12 cellular contexts compared by ENCODE assay signal in genomic region chr10:118827466-118828155, GRCh38.
DNase-seq lines count a peak whose midpoint lies in the region; ATAC-seq and TF ChIP-seq lines count a peak whose summit lies in the region.
"Had no signal": no experiment of that assay in that cellular context is flagged by ENCODE, and none has a peak within 500 bp of the region (broad histone marks: within the 10 kb centered on the region; RNA-seq: fewer than 3 reads in every experiment).

No MANE protein-coding gene starts in this region.

- H3K36me3 Mint-ChIP-seq in activated CD4-positive, alpha-beta memory T cell treated with anti-CD3 and anti-CD28 coated beads for 36 hours: no peaks in the 10 kb centered on the region
- no peaks in the 10 kb centered on the region for H3K36me3 Mint-ChIP-seq in activated CD4-positive, alpha-beta memory T cell treated with anti-CD3 and anti-CD28 coated beads, Interleukin-2, amount 10 ng/mL, durations not matched to agents 7 days and 5 days (ENCODE audit: low read depth)
- no peaks in the 10 kb centered on the region for H3K36me3 Mint-ChIP-seq in endodermal cell (ENCODE audit: low read depth)

- no peaks in the 10 kb centered on the region for H3K4me1 ChIP-seq in MM.1S (ENCODE audit: low read length)
- no peaks in the 10 kb centered on the region for H3K4me1 ChIP-seq in endodermal cell (ENCODE audit: control insufficient read depth, insufficient read depth, low read length)
- H3K4me1 ChIP-seq in smooth muscle cell (ENCODE audit: low read depth): no peaks in the 10 kb centered on the region
- H3K4me1 ChIP-seq in ascending aorta: no peaks in the 10 kb centered on the region

- no peak for ATAC-seq in HG02938 (IDR thresholded peaks at IDR 0.05; ENCODE audit: unreplicated experiment)

- H3K9me2 ChIP-seq in MM.1S (replicated peaks; ENCODE audit: insufficient read depth, low read length): no peaks in the 10 kb centered on the region

- peak; percentile 38 for TF ChIP-seq CTCF in MM.1S (IDR thresholded peaks at IDR 0.05; ENCODE audit: low read length)
- TF ChIP-seq CTCF in endodermal cell (conservative IDR thresholded peaks at IDR 0.05): peak; percentile 64
- TF ChIP-seq CTCF in smooth muscle cell (IDR thresholded peaks at IDR 0.05; ENCODE audit: borderline replicate concordance, insufficient read depth, poor library complexity, severe bottlenecking): peak; percentile 30
- no peak for TF ChIP-seq CTCF in ascending aorta (IDR thresholded peaks at IDR 0.05)

- intact Hi-C loops in activated CD4-positive, alpha-beta memory T cell treated with anti-CD3 and anti-CD28 coated beads for 36 hours (cut with micrococcal nuclease): no loop called here
- intact Hi-C loops in ascending aorta (cut with DNase I): no loop called here

- H3K4me2 ChIP-seq in MM.1S (ENCODE audit: low read depth, low read length) (no peak overlapping the region), smooth muscle cell (no peak overlapping the region)

- WGBS in endodermal cell (ENCODE audit: insufficient coverage in 1 of 2, insufficient read length in 1 of 2), 2 experiments: 86 to 93% methylated on average over 5 to 7 of the region's 7 CpGs
- WGBS in smooth muscle cell (ENCODE audit: low lambda C conversion rate): 86% methylated on average over 7 of the region's 7 CpGs

- no peak overlapping the region for H2AFZ ChIP-seq in MM.1S (ENCODE audit: low read length)
- H2AFZ ChIP-seq in smooth muscle cell (ENCODE audit: low read depth): no peak overlapping the region

- H3K9me3 Mint-ChIP-seq in activated CD4-positive, alpha-beta memory T cell treated with anti-CD3 and anti-CD28 coated beads for 36 hours: no peaks in the 10 kb centered on the region
- no peaks in the 10 kb centered on the region for H3K9me3 Mint-ChIP-seq in activated CD4-positive, alpha-beta memory T cell treated with anti-CD3 and anti-CD28 coated beads, Interleukin-2, amount 10 ng/mL, durations not matched to agents 7 days and 5 days
- peaks cover 3% of the 10 kb centered on the region for H3K9me3 Mint-ChIP-seq in endodermal cell

- H3K27me3 Mint-ChIP-seq in activated CD4-positive, alpha-beta memory T cell treated with anti-CD3 and anti-CD28 coated beads for 36 hours: no peaks in the 10 kb centered on the region
- H3K27me3 Mint-ChIP-seq in activated CD4-positive, alpha-beta memory T cell treated with anti-CD3 and anti-CD28 coated beads, Interleukin-2, amount 10 ng/mL, durations not matched to agents 7 days and 5 days: peaks cover 2% of the 10 kb centered on the region
- H3K27me3 Mint-ChIP-seq in endodermal cell (ENCODE audit: insufficient read depth): peaks cover 8% of the 10 kb centered on the region

- no peaks in the 10 kb centered on the region for H3K27me3 ChIP-seq in MM.1S (replicated peaks; ENCODE audit: insufficient read depth, low read length)
- H3K27me3 ChIP-seq in endodermal cell (ENCODE audit: control insufficient read depth, insufficient read depth, low read length, poor library complexity, severe bottlenecking): no peaks in the 10 kb centered on the region
- H3K27me3 ChIP-seq in smooth muscle cell (ENCODE audit: low read depth): peaks cover 6% of the 10 kb centered on the region
- H3K27me3 ChIP-seq in ascending aorta: no peaks in the 10 kb centered on the region

- H3K4me3 ChIP-seq in MM.1S (ENCODE audit: low read length) (no peak overlapping the region), endodermal cell (ENCODE audit: low read length) (no peak overlapping the region), smooth muscle cell (no peak overlapping the region), ascending aorta (no peak overlapping the region)

- no peak overlapping the region for H3K27ac Mint-ChIP-seq in activated CD4-positive, alpha-beta memory T cell treated with anti-CD3 and anti-CD28 coated beads for 36 hours
- no peak overlapping the region for H3K27ac Mint-ChIP-seq in activated CD4-positive, alpha-beta memory T cell treated with anti-CD3 and anti-CD28 coated beads, Interleukin-2, amount 10 ng/mL, durations not matched to agents 7 days and 5 days
- H3K27ac Mint-ChIP-seq in endodermal cell: no peak overlapping the region

- no peak overlapping the region for H3K4me3 Mint-ChIP-seq in activated CD4-positive, alpha-beta memory T cell treated with anti-CD3 and anti-CD28 coated beads for 36 hours
- H3K4me3 Mint-ChIP-seq in activated CD4-positive, alpha-beta memory T cell treated with anti-CD3 and anti-CD28 coated beads, Interleukin-2, amount 10 ng/mL, durations not matched to agents 7 days and 5 days: no peak overlapping the region
- H3K4me3 Mint-ChIP-seq in endodermal cell: no peak overlapping the region

- H4K20me1 ChIP-seq in MM.1S (ENCODE audit: insufficient read depth, low read length): no peaks in the 10 kb centered on the region
- no peaks in the 10 kb centered on the region for H4K20me1 ChIP-seq in smooth muscle cell (ENCODE audit: low read depth)

- H3K79me2 ChIP-seq in MM.1S (ENCODE audit: low read length) (no peaks in the 10 kb centered on the region), smooth muscle cell (ENCODE audit: low read depth) (no peaks in the 10 kb centered on the region)

- H3K36me3 ChIP-seq in MM.1S (replicated peaks; ENCODE audit: insufficient read depth, low read length): no peaks in the 10 kb centered on the region
- H3K36me3 ChIP-seq in endodermal cell (ENCODE audit: control insufficient read depth, insufficient read depth, low read length): no peaks in the 10 kb centered on the region
- H3K36me3 ChIP-seq in smooth muscle cell (ENCODE audit: low read depth): no peaks in the 10 kb centered on the region
- H3K36me3 ChIP-seq in ascending aorta: no peaks in the 10 kb centered on the region

- CTCF ChIA-PET in activated CD4-positive, alpha-beta memory T cell treated with anti-CD3 and anti-CD28 coated beads for 36 hours (lab: Charles Lee): interaction anchor here (0.6 to 1.5 kb wide), 4 partner anchors 10 to 303 kb away, joined by 3 to 8 read pairs (median 4); no protein-coding TSS in a partner anchor
- CTCF ChIA-PET in activated CD4-positive, alpha-beta memory T cell treated with anti-CD3 and anti-CD28 coated beads, Interleukin-2, amount 10 ng/mL, durations not matched to agents 7 days and 5 days (lab: Charles Lee): interaction anchor here (0.7 to 1.9 kb wide), 3 partner anchors 16 to 227 kb away, joined by 3 to 5 read pairs (median 4); no protein-coding TSS in a partner anchor

- no peak overlapping the region for H3K27ac ChIP-seq in MM.1S (ENCODE audit: low read length)
- no peak overlapping the region for H3K27ac ChIP-seq in endodermal cell (ENCODE audit: low read depth, low read length)
- H3K27ac ChIP-seq in smooth muscle cell (ENCODE audit: low read depth): no peak overlapping the region
- no peak overlapping the region for H3K27ac ChIP-seq in ascending aorta

- H3K9me3 ChIP-seq in MM.1S (replicated peaks; ENCODE audit: insufficient read depth, low read length) (no peaks in the 10 kb centered on the region), endodermal cell (ENCODE audit: control insufficient read depth, low read length) (no peaks in the 10 kb centered on the region), smooth muscle cell (replicated peaks; ENCODE audit: low read depth) (no peaks in the 10 kb centered on the region), ascending aorta (no peaks in the 10 kb centered on the region)

- peaks cover 7% of the 10 kb centered on the region for H3K4me1 Mint-ChIP-seq in activated CD4-positive, alpha-beta memory T cell treated with anti-CD3 and anti-CD28 coated beads for 36 hours (ENCODE audit: low read depth)
- peaks cover 7% of the 10 kb centered on the region for H3K4me1 Mint-ChIP-seq in activated CD4-positive, alpha-beta memory T cell treated with anti-CD3 and anti-CD28 coated beads, Interleukin-2, amount 10 ng/mL, durations not matched to agents 7 days and 5 days
- H3K4me1 Mint-ChIP-seq in endodermal cell: no peaks in the 10 kb centered on the region

- peak; percentile 23 for DNase-seq in activated CD4-positive, alpha-beta memory T cell treated with anti-CD3 and anti-CD28 coated beads for 36 hours
- DNase-seq in activated CD4-positive, alpha-beta memory T cell treated with anti-CD3 and anti-CD28 coated beads, Interleukin-2, amount 10 ng/mL, durations not matched to agents 7 days and 5 days: no peak
- DNase-seq in MM.1S: no peak
- peak; percentile 64 for DNase-seq in endodermal cell
- no peak for DNase-seq in smooth muscle cell (lab: John Stamatoyannopoulos, UW; ENCODE audit: unreplicated experiment)
- DNase-seq in ascending aorta (ENCODE audit: low spot score in 2 of 2): no peak
- DNase-seq in amniotic stem cell (lab: John Stamatoyannopoulos, UW): no peak
- DNase-seq: anterior cingulate cortex, GDM1, KG1, NCI-H2081 treated with DMSO at 0.1 percent for 48 hours had no signal

- POLR2A ChIA-PET in activated CD4-positive, alpha-beta memory T cell treated with anti-CD3 and anti-CD28 coated beads for 36 hours (lab: Charles Lee): no interaction called here
- POLR2A ChIA-PET in activated CD4-positive, alpha-beta memory T cell treated with anti-CD3 and anti-CD28 coated beads, Interleukin-2, amount 10 ng/mL, durations not matched to agents 7 days and 5 days (lab: Charles Lee): no interaction called here

- H3F3A ChIP-seq in MM.1S (ENCODE audit: insufficient read depth, low read length) (no peaks in the 10 kb centered on the region), smooth muscle cell (ENCODE audit: low read depth) (no peaks in the 10 kb centered on the region)

- no peak overlapping the region for H3K9ac ChIP-seq in MM.1S (ENCODE audit: low read length)
- no peak overlapping the region for H3K9ac ChIP-seq in endodermal cell (ENCODE audit: extremely low read depth, low read length, poor library complexity, severe bottlenecking)
- H3K9ac ChIP-seq in smooth muscle cell (ENCODE audit: low read depth): no peak overlapping the region

Comparison
In these comparisons a context has a peak if more than half of its experiments do, and no peak if none do; other contexts are left out.
1. DNase-seq: peak in activated CD4-positive, alpha-beta memory T cell treated with anti-CD3 and anti-CD28 coated beads for 36 hours (single experiment) and endodermal cell (single experiment); none in activated CD4-positive, alpha-beta memory T cell treated with anti-CD3 and anti-CD28 coated beads, Interleukin-2, amount 10 ng/mL, durations not matched to agents 7 days and 5 days (single experiment), MM.1S (single experiment), smooth muscle cell (single experiment), ascending aorta (0 of 2) and amniotic stem cell (single experiment).
2. CTCF ChIP-seq: peak in MM.1S (single experiment), endodermal cell (single experiment) and smooth muscle cell (single experiment); none in ascending aorta (0 of 3).